31 cellular contexts compared by ENCODE assay signal in genomic region chr10:80176526-80176925, GRCh38. TPM values are rescaled to one million over a fixed set of nuclear protein-coding genes. Genes with fewer than 3 reads are reported as not detected.
DNase-seq lines count a peak whose midpoint lies in the region; ATAC-seq and TF ChIP-seq lines count a peak whose summit lies in the region.
"Had no signal": no experiment of that assay in that cellular context is flagged by ENCODE, and none has a peak within 500 bp of the region (broad histone marks: within the 10 kb centered on the region; RNA-seq: fewer than 3 reads in every experiment).

No MANE protein-coding gene starts in this region.

- no peak overlapping the region for H3K4me3 ChIP-seq in HEK293 (ENCODE audit: low read depth, low read length)
- H3K4me3 ChIP-seq: colonic mucosa, GM23248, Peyer's patch had no signal

- in situ Hi-C loops in G401 (cut with HindIII; ENCODE audit: low sequenced_read_pairs) = no loop called here

- ATAC-seq in effector memory CD8-positive, alpha-beta T cell (replicated peaks) = no peak
- ATAC-seq: left colon had no signal

- no peaks in the 10 kb centered on the region for H3K4me1 ChIP-seq in HEK293 (ENCODE audit: control insufficient read depth, insufficient read depth, low read length)

- no peaks in the 10 kb centered on the region for H3K27me3 Mint-ChIP-seq in activated naive CD8-positive, alpha-beta T cell
- no peaks in the 10 kb centered on the region for H3K27me3 Mint-ChIP-seq in activated naive CD8-positive, alpha-beta T cell treated with anti-CD3 and anti-CD28 coated beads for 36 hours
- H3K27me3 Mint-ChIP-seq in effector memory CD8-positive, alpha-beta T cell = no peaks in the 10 kb centered on the region
- H3K27me3 Mint-ChIP-seq: activated naive CD8-positive, alpha-beta T cell treated with anti-CD3 and anti-CD28 coated beads, Interleukin-2, amount 10 ng/mL, durations not matched to agents 7 days and 5 days; IgD-negative memory B cell had no signal

- no peaks in the 10 kb centered on the region for H3K9me3 Mint-ChIP-seq in activated naive CD8-positive, alpha-beta T cell (ENCODE audit: low read depth)
- no peaks in the 10 kb centered on the region for H3K9me3 Mint-ChIP-seq in activated naive CD8-positive, alpha-beta T cell treated with anti-CD3 and anti-CD28 coated beads for 36 hours
- no peaks in the 10 kb centered on the region for H3K9me3 Mint-ChIP-seq in effector memory CD8-positive, alpha-beta T cell
- H3K9me3 Mint-ChIP-seq: activated naive CD8-positive, alpha-beta T cell treated with anti-CD3 and anti-CD28 coated beads, Interleukin-2, amount 10 ng/mL, durations not matched to agents 7 days and 5 days; IgD-negative memory B cell had no signal

- CTCF ChIA-PET in HEK293 (lab: Yijun Ruan, JAX) = interaction anchor here (0.6 kb wide), 1 partner anchor 22 kb away, joined by 3 read pairs; no protein-coding TSS in a partner anchor

- DNase-seq in activated naive CD8-positive, alpha-beta T cell treated with anti-CD3 and anti-CD28 coated beads for 36 hours = no peak
- no peak for DNase-seq in effector memory CD8-positive, alpha-beta T cell
- DNase-seq in posterior vena cava (ENCODE audit: low spot score) = peak; percentile 52
- no peak for DNase-seq in G401 (ENCODE audit: low spot score)
- no peak for DNase-seq in NCI-H2081 (lab: John Stamatoyannopoulos, UW)
- no peak for DNase-seq in activated naive CD4-positive, alpha-beta T cell (lab: John Stamatoyannopoulos, UW)
- DNase-seq: activated CD4-positive, alpha-beta T cell treated with anti-CD3 and anti-CD28 coated beads for 48 hours; activated naive CD8-positive, alpha-beta T cell treated with anti-CD3 and anti-CD28 coated beads, Interleukin-2, amount 10 ng/mL, durations not matched to agents 7 days and 5 days; colonic mucosa; DMS79; effector CD8-positive, alpha-beta T cell; GM23248; hippocampal formation; left colon; mesendoderm; MV-4-11; NCI-H1436 treated with DMSO at 0.1 percent for 48 hours; NCI-H2107; NCI-H748 treated with DMSO at 0.1 percent for 48 hours; occipital lobe; Peyer's patch; SHP77 treated with DMSO at 0.1 percent for 48 hours; stimulated activated CD4-positive, alpha-beta T cell treated with anti-CD3 and anti-CD28 coated beads, Interleukin-4, amount 100 ng/mL, for 1 hour; substantia nigra; trophoblast cell had no signal

- H3K27ac ChIP-seq in HEK293 (ENCODE audit: extremely low read depth, low read depth, low read length) = no peak overlapping the region
- H3K27ac ChIP-seq: colonic mucosa, GM23248, Peyer's patch, VCaP had no signal

- no peaks in the 10 kb centered on the region for H3K9me3 ChIP-seq in HEK293 (ENCODE audit: control insufficient read depth, insufficient read depth, low read depth, low read length)
- H3K9me3 ChIP-seq: colonic mucosa, Peyer's patch had no signal

- no peak for TF ChIP-seq CTCF in HEK293 (tag by site-specific recombination; IDR thresholded peaks at IDR 0.05)

- peak overlapping the region; percentile 34 for H3K27ac Mint-ChIP-seq in activated naive CD8-positive, alpha-beta T cell
- no peak overlapping the region for H3K27ac Mint-ChIP-seq in activated naive CD8-positive, alpha-beta T cell treated with anti-CD3 and anti-CD28 coated beads for 36 hours
- H3K27ac Mint-ChIP-seq in effector memory CD8-positive, alpha-beta T cell = peak overlapping the region; percentile 41 to 85

- intact Hi-C loops in posterior vena cava (cut with DNase I) = loop anchor here in 1 of 2 donors (1.0 kb wide), 1 partner anchor 10 kb away; no protein-coding TSS in a partner anchor

- POLR2A ChIA-PET in HEK293 (lab: Yijun Ruan, JAX) = no interaction called here

- H3K4me1 Mint-ChIP-seq in activated naive CD8-positive, alpha-beta T cell (ENCODE audit: low read depth) = peaks cover 58% of the 10 kb centered on the region
- H3K4me1 Mint-ChIP-seq in activated naive CD8-positive, alpha-beta T cell treated with anti-CD3 and anti-CD28 coated beads for 36 hours = peaks cover 19% of the 10 kb centered on the region
- peaks cover 42 to 49% of the 10 kb centered on the region in 2 donors for H3K4me1 Mint-ChIP-seq in effector memory CD8-positive, alpha-beta T cell (ENCODE audit: low read depth in 2 of 2)

- peaks cover 0 to 21% of the 10 kb centered on the region in 2 experiments; a peak in 2 of 3 replicates for H3K36me3 ChIP-seq in HEK293 (ENCODE audit: control insufficient read depth in 2 of 2, insufficient read depth in 1 of 2, low read length in 2 of 2)

- H3K4me3 Mint-ChIP-seq in activated naive CD8-positive, alpha-beta T cell = no peak overlapping the region
- no peak overlapping the region for H3K4me3 Mint-ChIP-seq in activated naive CD8-positive, alpha-beta T cell treated with anti-CD3 and anti-CD28 coated beads for 36 hours
- H3K4me3 Mint-ChIP-seq in effector memory CD8-positive, alpha-beta T cell = peak overlapping the region in 1 of 2 donors; percentile 38
- H3K4me3 Mint-ChIP-seq: activated naive CD8-positive, alpha-beta T cell treated with anti-CD3 and anti-CD28 coated beads, Interleukin-2, amount 10 ng/mL, durations not matched to agents 7 days and 5 days had no signal

- H3K36me3 Mint-ChIP-seq in activated naive CD8-positive, alpha-beta T cell = peaks cover 3% of the 10 kb centered on the region
- H3K36me3 Mint-ChIP-seq in activated naive CD8-positive, alpha-beta T cell treated with anti-CD3 and anti-CD28 coated beads for 36 hours = peaks cover 5% of the 10 kb centered on the region
- H3K36me3 Mint-ChIP-seq in effector memory CD8-positive, alpha-beta T cell (ENCODE audit: insufficient read depth) = peaks cover 38% of the 10 kb centered on the region

TF ChIP-seq in HEK293, 187 proteins besides CTCF, POLR2A, EP300 and RAD21:
- TF ChIP-seq ZNF404 (tag by site-specific recombination; IDR thresholded peaks at IDR 0.05) = no peak
- TF ChIP-seq ZNF473 (tag by site-specific recombination; IDR thresholded peaks at IDR 0.05) = no peak
- peak; percentile 39; the same call in 1 of the 2 replicates for TF ChIP-seq GLIS1 (tag by site-specific recombination; IDR thresholded peaks at IDR 0.05)
- no peak for TF ChIP-seq ZNF280D (tag by site-specific recombination; IDR thresholded peaks at IDR 0.05)
- TF ChIP-seq ZSCAN30 (tag by site-specific recombination; IDR thresholded peaks at IDR 0.05) = no peak

RNA-seq across cellular contexts. Expression of gene ANXA11, which starts 28.8 kb away (rescaled TPM):
- 100 to 1,000 TPM; 181 to 191 TPM for total RNA-seq in activated naive CD8-positive, alpha-beta T cell treated with anti-CD3 and anti-CD28 coated beads for 36 hours
- total RNA-seq in posterior vena cava = 100 to 1,000 TPM; 247 to 269 TPM
- 99.7 and 111 TPM in 2 replicates for total RNA-seq in G401 (2014; rRNA removed; shearing (Covaris generic))

RNA-seq across cellular contexts. Expression of gene PLAC9, which starts 44.0 kb away (rescaled TPM):
- total RNA-seq in activated naive CD8-positive, alpha-beta T cell treated with anti-CD3 and anti-CD28 coated beads for 36 hours = not detected
- total RNA-seq in posterior vena cava = 100 to 1,000 TPM in 1 of 2 donors, 10 to 100 TPM in 1; 62.4 to 155 TPM
- 1.7 TPM in 1 of 2 replicates, not detected in the other for total RNA-seq in G401 (2014; rRNA removed; shearing (Covaris generic))
- total RNA-seq: activated naive CD8-positive, alpha-beta T cell treated with anti-CD3 and anti-CD28 coated beads, Interleukin-2, amount 10 ng/mL, durations not matched to agents 7 days and 5 days; bronchial epithelial cell; epithelial cell of proximal tubule had no signal

Comparison
In these comparisons a context has a peak if more than half of its experiments do, and no peak if none do; other contexts are left out.
1. RNA of gene PLAC9, which starts 44.0 kb away (total RNA-seq): 62.4 to 155 TPM in posterior vena cava; 1.7 TPM in G401 and not detected in activated naive CD8-positive, alpha-beta T cell treated with anti-CD3 and anti-CD28 coated beads for 36 hours; every median in the first group is over 10 times any median in the second.